23 cellular contexts compared by ENCODE assay signal in genomic region chr3:12677616-12678015, GRCh38.
"Had no signal": no experiment of that assay in that cellular context is flagged by ENCODE, and none has a peak within 500 bp of the region (broad histone marks: within the 10 kb centered on the region; RNA-seq: fewer than 3 reads in every experiment).

No MANE protein-coding gene starts in this region.

- H3K9me3 Mint-ChIP-seq: activated B cell treated with CpG ODN at 0.5 μM for 24 hours; activated CD8-positive, alpha-beta T cell treated with anti-CD3 and anti-CD28 coated beads for 36 hours; activated naive CD4-positive, alpha-beta T cell treated with anti-CD3 and anti-CD28 coated beads, Interleukin-2, amount 50 U/mL, for 72 hours; activated T-cell treated with anti-CD3 and anti-CD28 coated beads, Interleukin-2, amount 50 U/mL, for 4 hours had no signal

- H3K4me3 ChIP-seq: breast epithelium, esophagus muscularis mucosa, heart right ventricle, left ventricle myocardium inferior, psoas muscle, sigmoid colon, upper lobe of left lung, vagina had no signal

- H3K27me3 Mint-ChIP-seq: activated CD8-positive, alpha-beta T cell treated with anti-CD3 and anti-CD28 coated beads for 36 hours; stimulated activated naive CD8-positive, alpha-beta T cell treated with anti-CD3 and anti-CD28 coated beads, Interleukin-15, amount 100 ng/mL, for 72 hours had no signal

- H3K27ac Mint-ChIP-seq: activated B cell treated with CpG ODN at 0.5 μM for 24 hours; activated CD8-positive, alpha-beta T cell treated with anti-CD3 and anti-CD28 coated beads for 36 hours; activated naive CD4-positive, alpha-beta T cell treated with anti-CD3 and anti-CD28 coated beads, Interleukin-2, amount 50 U/mL, for 72 hours; nephron; stimulated activated naive CD8-positive, alpha-beta T cell treated with anti-CD3 and anti-CD28 coated beads, Interleukin-15, amount 100 ng/mL, for 72 hours had no signal

- H3K4me3 Mint-ChIP-seq: activated B cell treated with CpG ODN at 0.5 μM for 24 hours; activated CD8-positive, alpha-beta T cell treated with anti-CD3 and anti-CD28 coated beads for 36 hours; activated T-cell treated with anti-CD3 and anti-CD28 coated beads, Interleukin-2, amount 50 U/mL, for 4 hours; nephron; stimulated activated naive CD8-positive, alpha-beta T cell treated with anti-CD3 and anti-CD28 coated beads, Interleukin-15, amount 100 ng/mL, for 72 hours had no signal

- H3K4me1 ChIP-seq: breast epithelium, sigmoid colon, vagina had no signal

- H3K9ac ChIP-seq: parathyroid adenoma had no signal

- H3K4me1 Mint-ChIP-seq: activated B cell treated with CpG ODN at 0.5 μM for 24 hours had no signal

- H3K9me3 ChIP-seq: breast epithelium, esophagus muscularis mucosa, heart right ventricle, left ventricle myocardium inferior, psoas muscle, sigmoid colon, upper lobe of left lung, vagina had no signal

- H3K79me2 ChIP-seq: parathyroid adenoma had no signal

- H3K27ac ChIP-seq: breast epithelium, esophagus muscularis mucosa, left ventricle myocardium inferior, parathyroid adenoma, psoas muscle, sigmoid colon, vagina had no signal

- H2AFZ ChIP-seq: parathyroid adenoma had no signal

- H3K36me3 ChIP-seq: breast epithelium, esophagus muscularis mucosa, heart right ventricle, left ventricle myocardium inferior, sigmoid colon, upper lobe of left lung, vagina had no signal

- DNase-seq: activated B cell treated with CpG ODN at 0.5 μM for 24 hours; activated CD4-positive, alpha-beta T cell treated with anti-CD3 and anti-CD28 coated beads, Interleukin-2, amount 50 U/mL, for 1 hour; activated CD8-positive, alpha-beta T cell treated with anti-CD3 and anti-CD28 coated beads for 36 hours; activated naive CD4-positive, alpha-beta T cell; activated T-cell treated with anti-CD3 and anti-CD28 coated beads, Interleukin-2, amount 50 U/mL, for 4 hours; central memory CD4-positive, alpha-beta T cell; foreskin melanocyte; heart right ventricle; left ventricle myocardium inferior; occipital lobe; psoas muscle; sigmoid colon; small intestine; stimulated activated CD4-positive, alpha-beta T cell treated with anti-CD3 and anti-CD28 coated beads, Interleukin-1b, Interleukin-23, amount 100 ng/mL, for 48 hours; stimulated activated naive CD8-positive, alpha-beta T cell treated with anti-CD3 and anti-CD28 coated beads, Interleukin-15, amount 100 ng/mL, for 72 hours; T-helper 2 cell; upper lobe of left lung had no signal

- H3K27me3 ChIP-seq: breast epithelium, esophagus muscularis mucosa, heart right ventricle, sigmoid colon, upper lobe of left lung, vagina had no signal
